ENCODE assay signal across 10 cellular contexts in the genomic region with DNA sequence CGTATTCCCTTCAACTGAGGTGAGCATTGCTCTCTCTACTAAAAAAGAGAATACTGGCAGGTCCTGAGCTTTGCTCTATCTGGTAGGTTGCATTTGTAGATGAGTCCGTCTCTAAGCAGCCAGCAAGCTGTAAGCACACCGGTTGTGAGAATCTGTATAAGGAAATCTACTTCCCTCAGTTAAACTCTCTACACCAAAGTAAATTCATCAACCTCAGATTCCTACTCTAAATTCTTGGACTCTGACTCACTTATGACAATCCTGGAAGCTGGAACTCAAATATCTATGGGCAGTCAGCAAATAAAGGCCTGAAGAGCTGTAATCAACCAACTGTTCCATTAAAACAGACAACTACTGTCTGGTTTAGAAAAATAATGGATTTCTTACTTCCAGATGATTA. TPM values are rescaled to one million over a fixed set of nuclear protein-coding genes. Genes with fewer than 3 reads are reported as not detected.
DNase-seq lines count a peak whose midpoint lies in the region; ATAC-seq and TF ChIP-seq lines count a peak whose summit lies in the region.
"Had no signal": no experiment of that assay in that cellular context is flagged by ENCODE, and none has a peak within 500 bp of the region (broad histone marks: within the 10 kb centered on the region; RNA-seq: fewer than 3 reads in every experiment).

No MANE protein-coding gene starts in this region.

- peaks cover 10% of the 10 kb centered on the region for H3K79me2 ChIP-seq in mesendoderm (ENCODE audit: control insufficient read depth, insufficient read depth, low read length)

- 44% methylated on average over 3 of the region's 3 CpGs for WGBS in esophagus muscularis mucosa
- no CpG with 5 or more reads among the region's 3 CpGs for WGBS in mesendoderm (ENCODE audit: extremely low coverage, insufficient coverage, low lambda C conversion rate)

- ATAC-seq in GM19463 (IDR thresholded peaks at IDR 0.05; ENCODE audit: unreplicated experiment) = no peak

- no peak overlapping the region for H3K4me2 ChIP-seq in mesendoderm (ENCODE audit: low read length)

- no peak overlapping the region for H4K8ac ChIP-seq in mesendoderm (ENCODE audit: low read depth, low read length)

- H3K79me1 ChIP-seq in mesendoderm (ENCODE audit: low read length) = peaks cover 5% of the 10 kb centered on the region

- peak overlapping the region; percentile 76 to 85 (median 80) for H3K27ac ChIP-seq in esophagus muscularis mucosa (replicated peaks in 1 of 4)
- H3K27ac ChIP-seq in mesendoderm (ENCODE audit: low read depth, low read length) = no peak overlapping the region
- H3K27ac ChIP-seq: SK-N-MC had no signal

- intact Hi-C loops in esophagus muscularis mucosa (cut with DNase I) = no loop called here

- H3K4me3 ChIP-seq in esophagus muscularis mucosa (no peak overlapping the region), mesendoderm (ENCODE audit: low read length) (no peak overlapping the region)
- H3K4me3 ChIP-seq: SK-N-MC had no signal

- H3K36me3 ChIP-seq in esophagus muscularis mucosa (no peaks in the 10 kb centered on the region), mesendoderm (ENCODE audit: control insufficient read depth, insufficient read depth, low read length) (no peaks in the 10 kb centered on the region)

- H3K4ac ChIP-seq in mesendoderm (ENCODE audit: low read depth, low read length) = no peak overlapping the region

- H2BK15ac ChIP-seq in mesendoderm (replicated peaks; ENCODE audit: low read depth) = no peak overlapping the region

- no peak overlapping the region for H2BK5ac ChIP-seq in mesendoderm (ENCODE audit: low read length)

- H3K18ac ChIP-seq in mesendoderm (ENCODE audit: low read length) = no peak overlapping the region

- TF ChIP-seq EP300 in esophagus muscularis mucosa (IDR thresholded peaks at IDR 0.05) = no peak

- DNase-seq in AG08396 (ENCODE audit: low spot score) (peak; percentile 55), NCI-H460 (ENCODE audit: extremely low read depth, low read depth) (peak; percentile 30), esophagus muscularis mucosa (ENCODE audit: extremely low spot score) (no peak), mesendoderm (peak; percentile 80), NCI-H2081 (lab: John Stamatoyannopoulos, UW) (no peak)
- no peak for DNase-seq in stimulated activated CD4-positive, alpha-beta T cell treated with anti-CD3 and anti-CD28 coated beads, Interleukin-4, amount 100 ng/mL, for 1 hour
- no peak for DNase-seq in stimulated activated CD4-positive, alpha-beta T cell treated with anti-CD3 and anti-CD28 coated beads, Interleukin-1b, Interleukin-23, amount 100 ng/mL, for 48 hours
- DNase-seq: activated effector memory CD4-positive, alpha-beta T cell treated with Interleukin-2 at 50 U/mL for 16 hours had no signal

- no peaks in the 10 kb centered on the region for H3K27me3 ChIP-seq in esophagus muscularis mucosa
- H3K27me3 ChIP-seq in mesendoderm (ENCODE audit: insufficient read depth, low read length, poor library complexity) = no peaks in the 10 kb centered on the region

- no peak overlapping the region for H2BK120ac ChIP-seq in mesendoderm (ENCODE audit: low read depth, low read length)

- no peak overlapping the region for H3K23ac ChIP-seq in mesendoderm (ENCODE audit: low read length)

- no peak for TF ChIP-seq CTCF in esophagus muscularis mucosa (IDR thresholded peaks at IDR 0.05)

- H3K56ac ChIP-seq in mesendoderm (ENCODE audit: low read length) = no peak overlapping the region

- no peak for TF ChIP-seq POLR2A in esophagus muscularis mucosa (IDR thresholded peaks at IDR 0.05; ENCODE audit: low read depth)

- no peak overlapping the region for H4K5ac ChIP-seq in mesendoderm (ENCODE audit: low read length)

- H3K4me1 ChIP-seq in esophagus muscularis mucosa = peaks cover 34 to 66% (median 60%) of the 10 kb centered on the region in 4 donors
- H3K4me1 ChIP-seq in mesendoderm (ENCODE audit: control insufficient read depth, low read depth, low read length) = peaks cover 8% of the 10 kb centered on the region

- H2AK5ac ChIP-seq in mesendoderm (ENCODE audit: low read length) = no peak overlapping the region

- no peaks in the 10 kb centered on the region for H3K9me3 ChIP-seq in esophagus muscularis mucosa

- H3K9ac ChIP-seq in mesendoderm (ENCODE audit: low read length) = no peak overlapping the region

RNA-seq across cellular contexts. Expression of gene FAT1, which starts 37.9 kb away (rescaled TPM):
- total RNA-seq in NCI-H460 (2014; rRNA removed; shearing (Covaris generic)) = 83.1 and 87.5 TPM in 2 replicates
- polyA plus RNA-seq in NCI-H460 (2014; cell fraction: nucleus; rRNA removed) = 40.6 and 73.8 TPM in 2 replicates
- total RNA-seq in esophagus muscularis mucosa = 100 to 1,000 TPM; 145 to 244 (median 200) TPM
- polyA plus RNA-seq in mesendoderm (2013, experiment 1 of 2) = 32.3 TPM
- 29.4 TPM for polyA plus RNA-seq in mesendoderm (2013, experiment 2 of 2)

Comparison
In these comparisons a context has a peak if more than half of its experiments do, and no peak if none do; other contexts are left out.
1. DNase-seq: peak in AG08396 (single experiment), NCI-H460 (single experiment) and mesendoderm (single experiment); none in esophagus muscularis mucosa (single experiment), stimulated activated CD4-positive, alpha-beta T cell treated with anti-CD3 and anti-CD28 coated beads, Interleukin-4, amount 100 ng/mL, for 1 hour (single experiment), NCI-H2081 (0 of 2) and stimulated activated CD4-positive, alpha-beta T cell treated with anti-CD3 and anti-CD28 coated beads, Interleukin-1b, Interleukin-23, amount 100 ng/mL, for 48 hours (single experiment).